Comparison of ENCODE assay signal across 35 cellular contexts in the genomic region with DNA sequence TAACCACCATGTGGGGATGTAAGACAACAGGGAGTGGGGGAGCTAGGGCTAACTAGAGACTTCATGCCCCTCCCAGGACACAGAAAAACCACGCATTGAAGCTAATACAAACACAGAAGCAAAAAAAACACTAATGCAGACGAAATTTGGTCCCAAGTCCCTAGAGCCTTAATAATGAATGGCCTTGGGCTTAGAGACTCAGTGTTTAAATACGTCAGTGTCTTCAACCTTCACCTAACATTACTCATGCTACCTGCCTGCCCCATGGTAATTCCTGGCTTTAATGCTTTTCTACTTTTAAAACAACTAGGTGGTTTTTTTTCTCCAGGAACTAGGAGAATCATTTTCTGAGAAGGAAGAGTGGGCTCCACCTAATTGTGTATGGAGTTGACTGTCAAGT.
"Had no signal": no experiment of that assay in that cellular context is flagged by ENCODE, and none has a peak within 500 bp of the region (broad histone marks: within the 10 kb centered on the region; RNA-seq: fewer than 3 reads in every experiment).

No MANE protein-coding gene starts in this region.

- DNase-seq: activated B cell treated with CpG ODN at 0.5 μM for 24 hours; activated CD4-positive, alpha-beta memory T cell treated with anti-CD3 and anti-CD28 coated beads for 36 hours; activated CD4-positive, alpha-beta T cell treated with anti-CD3 and anti-CD28 coated beads for 4 hours; activated CD4-positive, alpha-beta T cell treated with anti-CD3 and anti-CD28 coated beads, Interleukin-2, amount 10 ng/mL, durations not matched to agents 24 days and 14 days; activated CD4-positive, alpha-beta T cell treated with anti-CD3 and anti-CD28 coated beads, Interleukin-2, amount 50 U/mL, for 1 hour; activated CD4-positive, alpha-beta T cell treated with anti-CD3 and anti-CD28 coated beads, Interleukin-2, amount 50 U/mL, for 4 hours; activated CD4-positive, CD25-positive, alpha-beta regulatory T cell treated with anti-CD3 and anti-CD28 coated beads, Interleukin-2, amount 50 U/mL, for 72 hours; activated CD8-positive, alpha-beta memory T cell treated with anti-CD3 and anti-CD28 coated beads, Interleukin-2, amount 50 U/mL, for 4 hours; activated CD8-positive, alpha-beta T cell treated with anti-CD3 and anti-CD28 coated beads for 36 hours; activated effector memory CD4-positive, alpha-beta T cell treated with anti-CD3 and anti-CD28 coated beads, Interleukin-2, amount 50 U/mL, for 16 hours; activated gamma-delta T cell treated with Interleukin-2 at 50 U/mL for 16 hours; activated naive CD4-positive, alpha-beta T cell; activated naive CD4-positive, alpha-beta T cell treated with anti-CD3 and anti-CD28 coated beads for 36 hours; activated naive CD4-positive, alpha-beta T cell treated with anti-CD3 and anti-CD28 coated beads, Interleukin-2, amount 50 U/mL, for 16 hours; activated naive CD8-positive, alpha-beta T cell treated with anti-CD3 and anti-CD28 coated beads for 36 hours; activated T-cell treated with anti-CD3 and anti-CD28 coated beads for 4 hours; activated T-cell treated with anti-CD3 and anti-CD28 coated beads, Interleukin-2, amount 50 U/mL, for 1 hour; activated T-cell treated with anti-CD3 and anti-CD28 coated beads, Interleukin-2, amount 50 U/mL, for 4 hours; activated T-cell treated with anti-CD3 and anti-CD28 coated beads, Interleukin-2, amount 50 U/mL, for 72 hours; adrenal gland; amniotic stem cell; aorta; body of pancreas; brain microvascular endothelial cell; central memory CD4-positive, alpha-beta T cell; SW 1271; T-helper 1 cell; T-helper 2 cell; T-helper 9 cell had no signal

- H3K27me3 Mint-ChIP-seq: activated B cell treated with CpG ODN at 0.5 μM for 24 hours; activated CD4-positive, alpha-beta memory T cell treated with anti-CD3 and anti-CD28 coated beads for 36 hours; activated naive CD8-positive, alpha-beta T cell treated with anti-CD3 and anti-CD28 coated beads for 36 hours; activated T-helper 17 cell treated with anti-CD3 and anti-CD28 coated beads, Interleukin-2, amount 50 U/mL, for 72 hours had no signal

- H3K27ac Mint-ChIP-seq: activated B cell treated with CpG ODN at 0.5 μM for 24 hours; activated CD4-positive, alpha-beta memory T cell treated with anti-CD3 and anti-CD28 coated beads for 36 hours; activated CD4-positive, alpha-beta T cell treated with anti-CD3 and anti-CD28 coated beads, Interleukin-2, amount 10 ng/mL, durations not matched to agents 24 days and 14 days; activated CD8-positive, alpha-beta T cell treated with anti-CD3 and anti-CD28 coated beads for 36 hours; activated naive CD4-positive, alpha-beta T cell treated with anti-CD3 and anti-CD28 coated beads for 36 hours; activated naive CD4-positive, alpha-beta T cell treated with anti-CD3 and anti-CD28 coated beads, Interleukin-2, amount 50 U/mL, for 72 hours; activated naive CD8-positive, alpha-beta T cell treated with anti-CD3 and anti-CD28 coated beads for 36 hours; activated T-cell treated with anti-CD3 and anti-CD28 coated beads, Interleukin-2, amount 50 U/mL, for 72 hours; activated T-helper 1 cell treated with anti-CD3 and anti-CD28 coated beads, Interleukin-12 subunit alpha, Interleukin-12 subunit beta, Interleukin-2, Interleukin-4 antibody, amounts not matched to agents 30 ng/mL and 10 ng/mL and 1 ng/mL, durations not matched to agents 14 hours and 24 hours and 36 hours; activated T-helper 17 cell treated with anti-CD3 and anti-CD28 coated beads, Interleukin-2, amount 50 U/mL, for 72 hours; T-helper 1 cell treated with Interleukin-12 subunit alpha and Interleukin-12 subunit beta and Interleukin-4 antibody, amounts not matched to agents 30 μg/mL and 1 μg/mL, for 36 hours; T-helper 2 cell treated with Interferon-gamma antibody and Interleukin-4, amounts not matched to agents 5 μg/mL and 100 μg/mL, for 36 hours had no signal

- H3K9me3 ChIP-seq: adrenal gland, body of pancreas, breast epithelium had no signal

- H3K4me3 ChIP-seq: adrenal gland, body of pancreas, breast epithelium had no signal

- H3K4me3 Mint-ChIP-seq: activated B cell treated with CpG ODN at 0.5 μM for 24 hours; activated CD4-positive, alpha-beta memory T cell treated with anti-CD3 and anti-CD28 coated beads for 36 hours; activated CD4-positive, alpha-beta T cell treated with anti-CD3 and anti-CD28 coated beads, Interleukin-2, amount 10 ng/mL, durations not matched to agents 24 days and 14 days; activated CD8-positive, alpha-beta T cell treated with anti-CD3 and anti-CD28 coated beads for 36 hours; activated naive CD4-positive, alpha-beta T cell treated with anti-CD3 and anti-CD28 coated beads for 36 hours; activated naive CD8-positive, alpha-beta T cell treated with anti-CD3 and anti-CD28 coated beads for 36 hours; activated T-cell treated with anti-CD3 and anti-CD28 coated beads, Interleukin-2, amount 50 U/mL, for 4 hours; activated T-cell treated with anti-CD3 and anti-CD28 coated beads, Interleukin-2, amount 50 U/mL, for 72 hours; activated T-helper 1 cell treated with anti-CD3 and anti-CD28 coated beads, Interleukin-12 subunit alpha, Interleukin-12 subunit beta, Interleukin-2, Interleukin-4 antibody, amounts not matched to agents 30 ng/mL and 10 ng/mL and 1 ng/mL, durations not matched to agents 14 hours and 24 hours and 36 hours; activated T-helper 17 cell treated with anti-CD3 and anti-CD28 coated beads, Interleukin-2, amount 50 U/mL, for 72 hours; T-helper 1 cell treated with Interleukin-12 subunit alpha and Interleukin-12 subunit beta and Interleukin-4 antibody, amounts not matched to agents 30 μg/mL and 1 μg/mL, for 36 hours; T-helper 2 cell treated with Interferon-gamma antibody and Interleukin-4, amounts not matched to agents 5 μg/mL and 100 μg/mL, for 36 hours had no signal

- H3K36me3 Mint-ChIP-seq: activated CD4-positive, alpha-beta memory T cell treated with anti-CD3 and anti-CD28 coated beads for 36 hours; activated naive CD4-positive, alpha-beta T cell treated with anti-CD3 and anti-CD28 coated beads, Interleukin-2, amount 50 U/mL, for 72 hours; activated naive CD8-positive, alpha-beta T cell treated with anti-CD3 and anti-CD28 coated beads for 36 hours had no signal

- H3K27me3 ChIP-seq: adrenal gland, body of pancreas, brain microvascular endothelial cell, breast epithelium had no signal

- H3K4me1 Mint-ChIP-seq: activated B cell treated with CpG ODN at 0.5 μM for 24 hours; activated CD4-positive, alpha-beta T cell treated with anti-CD3 and anti-CD28 coated beads, Interleukin-2, amount 10 ng/mL, durations not matched to agents 24 days and 14 days; activated naive CD8-positive, alpha-beta T cell treated with anti-CD3 and anti-CD28 coated beads for 36 hours had no signal

- H3K9me3 Mint-ChIP-seq: activated CD4-positive, alpha-beta T cell treated with anti-CD3 and anti-CD28 coated beads, Interleukin-2, amount 10 ng/mL, durations not matched to agents 24 days and 14 days; activated CD8-positive, alpha-beta T cell treated with anti-CD3 and anti-CD28 coated beads for 36 hours; activated naive CD4-positive, alpha-beta T cell treated with anti-CD3 and anti-CD28 coated beads, Interleukin-2, amount 50 U/mL, for 72 hours; activated T-cell treated with anti-CD3 and anti-CD28 coated beads, Interleukin-2, amount 50 U/mL, for 4 hours; activated T-helper 1 cell treated with anti-CD3 and anti-CD28 coated beads, Interleukin-12 subunit alpha, Interleukin-12 subunit beta, Interleukin-2, Interleukin-4 antibody, amounts not matched to agents 30 ng/mL and 10 ng/mL and 1 ng/mL, durations not matched to agents 14 hours and 24 hours and 36 hours; activated T-helper 17 cell treated with anti-CD3 and anti-CD28 coated beads, Interleukin-2, amount 50 U/mL, for 72 hours; T-helper 1 cell treated with Interleukin-12 subunit alpha and Interleukin-12 subunit beta and Interleukin-4 antibody, amounts not matched to agents 30 μg/mL and 1 μg/mL, for 36 hours; T-helper 2 cell treated with Interferon-gamma antibody and Interleukin-4, amounts not matched to agents 5 μg/mL and 100 μg/mL, for 36 hours had no signal

- ATAC-seq: activated CD8-positive, alpha-beta T cell treated with anti-CD3 and anti-CD28 coated beads for 36 hours; activated naive CD4-positive, alpha-beta T cell treated with anti-CD3 and anti-CD28 coated beads, Interleukin-2, amount 50 U/mL, for 72 hours; activated T-cell treated with anti-CD3 and anti-CD28 coated beads, Interleukin-2, amount 50 U/mL, for 4 hours; activated T-cell treated with anti-CD3 and anti-CD28 coated beads, Interleukin-2, amount 50 U/mL, for 72 hours; activated T-helper 17 cell treated with anti-CD3 and anti-CD28 coated beads, Interleukin-2, amount 50 U/mL, for 72 hours; body of pancreas had no signal

- H3K27ac ChIP-seq: adrenal gland, body of pancreas, brain microvascular endothelial cell, breast epithelium had no signal

- H3K36me3 ChIP-seq: adrenal gland, brain microvascular endothelial cell, breast epithelium had no signal

- H3K4me1 ChIP-seq: adrenal gland, body of pancreas, breast epithelium had no signal
